Comparison of ENCODE assay signal across 18 cellular contexts in genomic region chr18:63374520-63374919, GRCh38.
"Had no signal": no experiment of that assay in that cellular context is flagged by ENCODE, and none has a peak within 500 bp of the region (broad histone marks: within the 10 kb centered on the region; RNA-seq: fewer than 3 reads in every experiment).

No MANE protein-coding gene starts in this region.

- H3K36me3 Mint-ChIP-seq: natural killer cell treated with Interleukin-12 subunit alpha and Interleukin-12 subunit beta and Interleukin-15 and Interleukin-18, amount 100 ng/mL, for 72 hours had no signal

- H3K27me3 Mint-ChIP-seq: progenitor cell of endocrine pancreas had no signal

- H3K4me1 Mint-ChIP-seq: neural progenitor cell had no signal

- H3K9ac ChIP-seq: neural progenitor cell had no signal

- H3K36me3 ChIP-seq: esophagus squamous epithelium, neural progenitor cell, ovary had no signal

- H3K27ac Mint-ChIP-seq: natural killer cell treated with Interleukin-12 subunit alpha and Interleukin-12 subunit beta and Interleukin-15 and Interleukin-18, amount 100 ng/mL, for 72 hours; neural progenitor cell; progenitor cell of endocrine pancreas had no signal

- H3K27ac ChIP-seq: esophagus squamous epithelium, foreskin keratinocyte, neural progenitor cell, ovary had no signal

- H3K4me1 ChIP-seq: foreskin keratinocyte, neural progenitor cell had no signal

- H3K4me3 ChIP-seq: esophagus squamous epithelium, lung, neural progenitor cell, ovary had no signal

- H3K9me3 ChIP-seq: esophagus squamous epithelium, ovary had no signal

- DNase-seq: dermis blood vessel endothelial cell; esophagus squamous epithelium; foreskin keratinocyte; left colon; left ventricle myocardium superior; mesenchymal stem cell; midbrain; nucleus accumbens; ovary; right cardiac atrium; small intestine; stimulated activated CD4-positive, alpha-beta T cell treated with anti-CD3 and anti-CD28 coated beads, Interleukin-12 subunit alpha, Interleukin-12 subunit beta, amount 100 ng/mL, for 4 hours; stimulated activated CD4-positive, alpha-beta T cell treated with anti-CD3 and anti-CD28 coated beads, Interleukin-2, amount 100 ng/mL, for 48 hours; stimulated activated naive CD4-positive, alpha-beta T cell treated with Interleukin-2 at 50 U/mL for 16 hours had no signal

- H3K4me3 Mint-ChIP-seq: natural killer cell treated with Interleukin-12 subunit alpha and Interleukin-12 subunit beta and Interleukin-15 and Interleukin-18, amount 100 ng/mL, for 72 hours; neural progenitor cell had no signal

- H3K27me3 ChIP-seq: esophagus squamous epithelium, foreskin keratinocyte, neural progenitor cell, ovary had no signal
